1 cellular context compared by ENCODE assay signal in the genomic region with DNA sequence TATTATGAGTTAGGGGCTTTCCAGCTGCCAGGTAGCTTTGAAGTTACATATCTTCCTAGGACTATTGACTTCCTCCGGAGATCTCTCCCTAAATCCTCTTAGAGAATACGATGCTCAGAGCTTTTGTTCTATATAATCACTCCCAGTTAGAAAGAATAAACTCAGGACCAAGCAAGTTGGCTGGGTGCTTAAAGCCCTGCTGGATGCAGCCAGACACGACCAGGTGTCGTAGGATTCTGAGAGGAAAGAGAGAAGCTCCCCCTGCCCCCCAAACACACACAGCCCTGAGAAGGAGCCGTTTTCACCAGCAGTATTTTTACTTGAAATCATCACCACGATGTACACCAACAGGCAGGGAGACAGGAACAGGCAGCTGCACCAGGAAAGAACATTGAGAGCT.
A peak's percentile ranks its signal among the peaks of the same experiment; 100 is the strongest.
TF ChIP-seq lines count a peak whose summit lies in the region.

No MANE protein-coding gene starts in this region.

TF ChIP-seq in H1, 55 proteins besides CTCF, POLR2A, EP300 and RAD21 (continued from another document):
- TF ChIP-seq CHD7 (IDR thresholded peaks at IDR 0.05; ENCODE audit: insufficient replicate concordance, low read length) (peak; percentile 28), NANOG (IDR thresholded peaks at IDR 0.05; ENCODE audit: insufficient read depth, low read depth, low read length, poor library complexity, severe bottlenecking) (peak; percentile 84), HDAC6 (IDR thresholded peaks at IDR 0.05; ENCODE audit: low read depth, low read length) (no peak), POU5F1 (IDR thresholded peaks at IDR 0.05; ENCODE audit: low read depth, low read length) (0 out of 2 replicates have a peak, but pooled peaks have one; percentile 3), CBX8 (IDR thresholded peaks at IDR 0.05; ENCODE audit: borderline replicate concordance, low read depth, low read length) (no peak)
